Comparison of ENCODE assay signal across 12 cellular contexts in the genomic region with DNA sequence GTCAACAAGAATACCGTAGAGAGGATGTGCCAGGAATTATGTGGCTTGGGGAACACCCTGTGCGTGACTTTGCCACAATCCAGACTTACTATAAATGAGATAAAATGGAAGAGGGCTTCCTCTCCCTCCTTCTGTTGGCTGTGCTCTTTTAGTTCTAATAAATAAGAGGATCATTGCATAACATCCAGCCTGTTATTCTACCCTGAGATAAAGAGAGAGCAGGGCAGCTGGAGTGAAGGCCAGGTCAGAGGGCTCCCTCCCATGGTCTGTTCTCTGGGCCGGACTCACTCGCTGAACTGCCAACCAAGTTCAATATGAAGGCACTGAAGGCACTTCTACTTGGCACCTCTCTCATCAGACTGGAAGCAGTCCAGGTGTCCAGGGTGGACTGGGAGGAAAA.
DNase-seq lines count a peak whose midpoint lies in the region; TF ChIP-seq lines count a peak whose summit lies in the region.
"Had no signal": no experiment of that assay in that cellular context is flagged by ENCODE, and none has a peak within 500 bp of the region (broad histone marks: within the 10 kb centered on the region; RNA-seq: fewer than 3 reads in every experiment).

No MANE protein-coding gene starts in this region.

- no peak overlapping the region for H3K18ac ChIP-seq in mesenchymal stem cell (ENCODE audit: low read depth in 1 of 2, low read length in 2 of 2)

- no peaks in the 10 kb centered on the region for H3K27me3 ChIP-seq in mesenchymal stem cell (ENCODE audit: control insufficient read depth in 1 of 2, insufficient read depth in 1 of 2, low read length in 2 of 2)
- H3K27me3 ChIP-seq: esophagus squamous epithelium, neutrophil had no signal

- TF ChIP-seq CTCF in fibroblast of villous mesenchyme (IDR thresholded peaks at IDR 0.05; ENCODE audit: insufficient read depth, low read depth, low read length): peak; percentile 11

- no peak overlapping the region for H3K27ac ChIP-seq in mesenchymal stem cell (ENCODE audit: low read length, poor library complexity, severe bottlenecking)
- H3K27ac ChIP-seq: neutrophil had no signal

- no peak overlapping the region for H3K4ac ChIP-seq in mesenchymal stem cell (ENCODE audit: low read depth in 1 of 2, low read length in 2 of 2)

- H2BK15ac ChIP-seq in mesenchymal stem cell (ENCODE audit: low read depth, poor library complexity, severe bottlenecking): no peak overlapping the region

- no peak overlapping the region for H2BK5ac ChIP-seq in mesenchymal stem cell (ENCODE audit: low read depth, low read length, poor library complexity, severe bottlenecking)

- no peak overlapping the region for H2AK5ac ChIP-seq in mesenchymal stem cell (ENCODE audit: low read length, severe bottlenecking)

- H3K14ac ChIP-seq in mesenchymal stem cell (ENCODE audit: low read length in 2 of 2): no peak overlapping the region

- no peaks in the 10 kb centered on the region for H3K79me1 ChIP-seq in mesenchymal stem cell (replicated peaks; ENCODE audit: low read length, poor library complexity, severe bottlenecking)

- 86% methylated on average over 4 of the region's 4 CpGs for WGBS in mesenchymal stem cell

- H3K4me3 ChIP-seq in fibroblast of villous mesenchyme (ENCODE audit: low read depth, low read length) (no peak overlapping the region), mesenchymal stem cell (ENCODE audit: insufficient read depth in 1 of 2, low read depth in 1 of 2, low read length in 2 of 2) (no peak overlapping the region)
- H3K4me3 ChIP-seq: esophagus squamous epithelium had no signal

- peaks cover 4 to 100% of the 10 kb centered on the region in 2 experiments for H3K36me3 ChIP-seq in mesenchymal stem cell (ENCODE audit: control insufficient read depth in 1 of 2, insufficient read depth in 2 of 2, low read depth in 1 of 2, low read length in 2 of 2)
- H3K36me3 ChIP-seq: esophagus squamous epithelium, neutrophil had no signal

- H3K4me2 ChIP-seq in mesenchymal stem cell (ENCODE audit: low read length, poor library complexity, severe bottlenecking): no peak overlapping the region

- no peaks in the 10 kb centered on the region for H3K4me1 ChIP-seq in mesenchymal stem cell (ENCODE audit: control insufficient read depth, insufficient read depth, low read depth, low read length)

- H3K9ac ChIP-seq in mesenchymal stem cell (ENCODE audit: low read length): no peak overlapping the region

- H2BK120ac ChIP-seq in mesenchymal stem cell (ENCODE audit: low read depth, low read length): no peak overlapping the region

- no peak overlapping the region for H2BK12ac ChIP-seq in mesenchymal stem cell (ENCODE audit: low read length in 2 of 2)

- H3K9me3 ChIP-seq in mesenchymal stem cell (ENCODE audit: control insufficient read depth, low read length): no peaks in the 10 kb centered on the region
- H3K9me3 ChIP-seq: esophagus squamous epithelium had no signal

- no peak overlapping the region for H3K23ac ChIP-seq in mesenchymal stem cell (ENCODE audit: low read length in 2 of 2)

- H4K91ac ChIP-seq in mesenchymal stem cell (ENCODE audit: low read length): no peak overlapping the region

- H2AFZ ChIP-seq in mesenchymal stem cell (ENCODE audit: low read depth, low read length): no peak overlapping the region

- no peak overlapping the region for H4K8ac ChIP-seq in mesenchymal stem cell (ENCODE audit: low read length)

- DNase-seq in NCI-H2196 (lab: John Stamatoyannopoulos, UW; ENCODE audit: unreplicated experiment) (peak; percentile 13), NCI-H2196 treated with DMSO at 0.1 percent for 48 hours (lab: John Stamatoyannopoulos, UW; ENCODE audit: unreplicated experiment) (no peak), fibroblast of villous mesenchyme (ENCODE audit: low read depth) (peak; percentile 92), mesenchymal stem cell (peak; percentile 16), ureter (ENCODE audit: low spot score) (peak; percentile 50), NCI-H524 (lab: John Stamatoyannopoulos, UW) (no peak), NCI-H187 treated with DMSO at 0.1 percent for 48 hours (lab: John Stamatoyannopoulos, UW) (no peak), NCI-H82 (lab: John Stamatoyannopoulos, UW) (no peak)
- DNase-seq: CD4-positive, alpha-beta T cell; esophagus squamous epithelium; stimulated activated CD4-positive, alpha-beta T cell treated with anti-CD3 and anti-CD28 coated beads, Interleukin-12 subunit alpha, Interleukin-12 subunit beta, amount 100 ng/mL, for 4 hours had no signal

Comparison
In these comparisons a context has a peak if more than half of its experiments do, and no peak if none do; other contexts are left out.
1. DNase-seq: peak in NCI-H2196 (single experiment), fibroblast of villous mesenchyme (single experiment), mesenchymal stem cell (single experiment) and ureter (single experiment); none in NCI-H2196 treated with DMSO at 0.1 percent for 48 hours (single experiment), NCI-H524 (0 of 2), NCI-H187 treated with DMSO at 0.1 percent for 48 hours (single experiment) and NCI-H82 (single experiment).